1 cellular context compared by ENCODE assay signal in genomic region chr11:60912851-60913550, GRCh38.
TF ChIP-seq lines count a peak whose summit lies in the region.

No MANE protein-coding gene starts in this region.

TF ChIP-seq in SK-N-SH, 30 proteins besides CTCF, POLR2A, EP300 and RAD21 (continued from another document):
- TF ChIP-seq RXRA (IDR thresholded peaks at IDR 0.05; ENCODE audit: borderline replicate concordance, low read depth) (no peak), USF2 (IDR thresholded peaks at IDR 0.05; ENCODE audit: borderline replicate concordance, low read depth, low read length) (no peak), RCOR1 (IDR thresholded peaks at IDR 0.05; ENCODE audit: low read length) (no peak), MXI1 (IDR thresholded peaks at IDR 0.05; ENCODE audit: low read depth, low read length) (no peak), TCF12 (IDR thresholded peaks at IDR 0.05) (no peak), TEAD4 (IDR thresholded peaks at IDR 0.05; ENCODE audit: borderline replicate concordance, insufficient read depth) (no peak), USF1 (IDR thresholded peaks at IDR 0.05; ENCODE audit: borderline replicate concordance, low read depth) (no peak), REST (IDR thresholded peaks at IDR 0.05; ENCODE audit: low read depth, low read length) (no peak), NFIC (IDR thresholded peaks at IDR 0.05; ENCODE audit: borderline replicate concordance) (no peak), TAF1 (IDR thresholded peaks at IDR 0.05; ENCODE audit: borderline replicate concordance, low read depth, low read length) (no peak), NRF1 (IDR thresholded peaks at IDR 0.05; ENCODE audit: low read depth, low read length) (no peak), GATA2 (CRISPR knock-in tag; IDR thresholded peaks at IDR 0.05) (no peak), ELF1 (IDR thresholded peaks at IDR 0.05) (no peak), ZBTB33 (IDR thresholded peaks at IDR 0.05; ENCODE audit: borderline replicate concordance, low read depth) (no peak), SIN3A (IDR thresholded peaks at IDR 0.05; ENCODE audit: borderline replicate concordance, low read depth, low read length) (no peak), POLR2AphosphoS5 (IDR thresholded peaks at IDR 0.05; ENCODE audit: low read depth, low read length) (no peak), EZH2phosphoT487 (IDR thresholded peaks at IDR 0.05; ENCODE audit: borderline replicate concordance, low read depth) (no peak)
TF ChIP-seq in SK-N-SH: peak in this region for 0.
